ENCODE assay signal across 7 cellular contexts in genomic region chr1:15523104-15523921, GRCh38. TPM values are rescaled to one million over a fixed set of nuclear protein-coding genes. Genes with fewer than 3 reads are reported as not detected.
DNase-seq lines count a peak whose midpoint lies in the region; ATAC-seq and TF ChIP-seq lines count a peak whose summit lies in the region.

No MANE protein-coding gene starts in this region.

- H3K4me3 ChIP-seq in HL-60 (replicated peaks; ENCODE audit: insufficient read depth, low read length) (peak overlapping the region; percentile 43), iPS-15b (ENCODE audit: low read depth, low read length) (peak overlapping the region; percentile 80)

- DNase-seq in HL-60 (ENCODE audit: low read depth in 1 of 2, low spot score in 1 of 2) (no peak), smooth muscle cell of the brain vasculature (ENCODE audit: low read depth, low spot score) (peak; percentile 10), cerebellar nuclear complex (lab: John Stamatoyannopoulos, UW) (no peak), GDM1 (lab: John Stamatoyannopoulos, UW) (no peak)
- no peak for DNase-seq in activated CD4-positive, alpha-beta memory T cell treated with anti-CD3 and anti-CD28 coated beads for 36 hours

- H3K4me3 Mint-ChIP-seq in activated CD4-positive, alpha-beta memory T cell treated with anti-CD3 and anti-CD28 coated beads for 36 hours: peak overlapping the region; percentile 89

- no peaks in the 10 kb centered on the region for H3K9me3 Mint-ChIP-seq in activated CD4-positive, alpha-beta memory T cell treated with anti-CD3 and anti-CD28 coated beads for 36 hours

- H3K36me3 ChIP-seq in iPS-15b (ENCODE audit: control insufficient read depth, insufficient read depth, low read length): no peaks in the 10 kb centered on the region

- POLR2A ChIA-PET in activated CD4-positive, alpha-beta memory T cell treated with anti-CD3 and anti-CD28 coated beads for 36 hours (lab: Charles Lee): no interaction called here

- no peaks in the 10 kb centered on the region for H3K27me3 ChIP-seq in HL-60 (ENCODE audit: insufficient read depth, poor library complexity, severe bottlenecking)
- no peaks in the 10 kb centered on the region for H3K27me3 ChIP-seq in iPS-15b (ENCODE audit: control insufficient read depth, insufficient read depth, low read length)

- peak overlapping the region; percentile 99 for H3K27ac Mint-ChIP-seq in activated CD4-positive, alpha-beta memory T cell treated with anti-CD3 and anti-CD28 coated beads for 36 hours

- no peak for ATAC-seq in HG02981 (IDR thresholded peaks at IDR 0.05; ENCODE audit: unreplicated experiment)

- no peaks in the 10 kb centered on the region for H3K36me3 Mint-ChIP-seq in activated CD4-positive, alpha-beta memory T cell treated with anti-CD3 and anti-CD28 coated beads for 36 hours

- CTCF ChIA-PET in activated CD4-positive, alpha-beta memory T cell treated with anti-CD3 and anti-CD28 coated beads for 36 hours (lab: Charles Lee): no interaction called here

- no peaks in the 10 kb centered on the region for H3K4me1 ChIP-seq in iPS-15b (ENCODE audit: control insufficient read depth, insufficient read depth, low read length)

- H3K4me1 Mint-ChIP-seq in activated CD4-positive, alpha-beta memory T cell treated with anti-CD3 and anti-CD28 coated beads for 36 hours (ENCODE audit: low read depth): peaks cover 41% of the 10 kb centered on the region

- no peaks in the 10 kb centered on the region for H3K9me3 ChIP-seq in iPS-15b (ENCODE audit: control insufficient read depth, insufficient read depth, low read length)

- peak overlapping the region; percentile 48 for H3K27ac ChIP-seq in HL-60 (replicated peaks)

- H3K9ac ChIP-seq in iPS-15b (ENCODE audit: low read depth, low read length): peak overlapping the region; percentile 76

- no peaks in the 10 kb centered on the region for H3K27me3 Mint-ChIP-seq in activated CD4-positive, alpha-beta memory T cell treated with anti-CD3 and anti-CD28 coated beads for 36 hours

- intact Hi-C loops in activated CD4-positive, alpha-beta memory T cell treated with anti-CD3 and anti-CD28 coated beads for 36 hours (cut with micrococcal nuclease): loop anchor here (10.0 kb wide), 2 partner anchors 691 to 1381 kb away; partner anchors contain the start of gene ARHGEF19

- TF ChIP-seq CTCF in HL-60 (IDR thresholded peaks at IDR 0.05; ENCODE audit: insufficient read depth, low read length): no peak

RNA-seq across cellular contexts. Expression of gene CASP9, which starts 0.7 kb away (rescaled TPM):
- total RNA-seq in activated CD4-positive, alpha-beta memory T cell treated with anti-CD3 and anti-CD28 coated beads for 36 hours: 10 to 100 TPM; 10.5 to 11.5 TPM

RNA-seq across cellular contexts. Expression of gene DNAJC16, which starts 3.3 kb away (rescaled TPM):
- 10 to 100 TPM; 10.0 to 10.4 TPM for total RNA-seq in activated CD4-positive, alpha-beta memory T cell treated with anti-CD3 and anti-CD28 coated beads for 36 hours

RNA-seq across cellular contexts. Expression of gene CELA2B, which starts 47.4 kb away (rescaled TPM):
- total RNA-seq in activated CD4-positive, alpha-beta memory T cell treated with anti-CD3 and anti-CD28 coated beads for 36 hours: not detected
